8 cellular contexts compared by ENCODE assay signal in genomic region chr1:234977891-234978396, GRCh38.
A peak's percentile ranks its signal among the peaks of the same experiment; 100 is the strongest.
DNase-seq lines count a peak whose midpoint lies in the region; ATAC-seq and TF ChIP-seq lines count a peak whose summit lies in the region.

No MANE protein-coding gene starts in this region.

- POLR2A ChIA-PET in activated CD4-positive, alpha-beta memory T cell treated with anti-CD3 and anti-CD28 coated beads for 36 hours (lab: Charles Lee), result interaction anchor here (1.2 to 5.0 kb wide), 12 partner anchors 7 to 368 kb away, joined by 3 to 42 read pairs (median 17); partner anchors contain the start of gene IRF2BP2

- H3K4me1 ChIP-seq in cardiac muscle cell (ENCODE audit: low read depth) (peaks cover 29% of the 10 kb centered on the region), lung (ENCODE audit: control insufficient read depth in 2 of 2, insufficient read depth in 2 of 2, low read length in 2 of 2) (peaks cover 23 to 31% of the 10 kb centered on the region in 2 donors), urinary bladder (ENCODE audit: insufficient read depth) (peaks cover 3% of the 10 kb centered on the region)

- intact Hi-C loops in Right ventricle myocardium superior (cut with DNase I), result no loop called here
- intact Hi-C loops in activated CD4-positive, alpha-beta memory T cell treated with anti-CD3 and anti-CD28 coated beads for 36 hours (cut with micrococcal nuclease), result loop anchor here (2.0 to 10.0 kb wide), 3 partner anchors 367 to 889 kb away; partner anchors contain the start of genes IRF2BP2 and LYST

- H3K27ac Mint-ChIP-seq in activated CD4-positive, alpha-beta memory T cell treated with anti-CD3 and anti-CD28 coated beads for 36 hours, result peak overlapping the region; percentile 97

- DNase-seq in cardiac muscle cell (ENCODE audit: low read depth in 1 of 2, low spot score in 1 of 2) (no peak), Right ventricle myocardium superior (no peak), lung (ENCODE audit: low spot score) (no peak), NCI-H1930 (lab: John Stamatoyannopoulos, UW) (no peak), COR-L47 (lab: John Stamatoyannopoulos, UW) (no peak), kidney glomerular epithelial cell (lab: John Stamatoyannopoulos, UW) (no peak)
- DNase-seq in activated CD4-positive, alpha-beta memory T cell treated with anti-CD3 and anti-CD28 coated beads for 36 hours, result no peak

- H3K4me3 Mint-ChIP-seq in activated CD4-positive, alpha-beta memory T cell treated with anti-CD3 and anti-CD28 coated beads for 36 hours, result peak overlapping the region; percentile 90

- H3K27me3 Mint-ChIP-seq in activated CD4-positive, alpha-beta memory T cell treated with anti-CD3 and anti-CD28 coated beads for 36 hours, result no peaks in the 10 kb centered on the region

- ATAC-seq in Right ventricle myocardium superior (ENCODE audit: poor library complexity), result no peak
- ATAC-seq in lung (ENCODE audit: insufficient read depth, low FRiP score), result no peak

- CTCF ChIA-PET in activated CD4-positive, alpha-beta memory T cell treated with anti-CD3 and anti-CD28 coated beads for 36 hours (lab: Charles Lee), result interaction anchor here (0.6 to 3.2 kb wide), 7 partner anchors 13 to 477 kb away, joined by 3 to 15 read pairs (median 5); no protein-coding TSS in a partner anchor

- H3K36me3 ChIP-seq in cardiac muscle cell (no peaks in the 10 kb centered on the region), lung (ENCODE audit: control insufficient read depth in 2 of 2, insufficient read depth in 2 of 2, low read length in 2 of 2) (no peaks in the 10 kb centered on the region), urinary bladder (ENCODE audit: insufficient read depth) (no peaks in the 10 kb centered on the region)

- H3K27me3 ChIP-seq in cardiac muscle cell, result no peaks in the 10 kb centered on the region
- H3K27me3 ChIP-seq in lung (ENCODE audit: control insufficient read depth, insufficient read depth), result no peaks in the 10 kb centered on the region

- peaks cover 29% of the 10 kb centered on the region for H3K36me3 Mint-ChIP-seq in activated CD4-positive, alpha-beta memory T cell treated with anti-CD3 and anti-CD28 coated beads for 36 hours

- TF ChIP-seq CTCF in cardiac muscle cell (IDR thresholded peaks at IDR 0.05; ENCODE audit: low read depth, low read length), result no peak
- TF ChIP-seq CTCF in lung (IDR thresholded peaks at IDR 0.05; ENCODE audit: control extremely low read depth, extremely low read depth), result no peak

- 49 to 56% methylated on average over 7 of the region's 7 CpGs for WGBS in lung, 2 donors
- WGBS in urinary bladder, result 78% methylated on average over 7 of the region's 7 CpGs

- H3K9me3 ChIP-seq in cardiac muscle cell (ENCODE audit: low read depth) (no peaks in the 10 kb centered on the region), lung (ENCODE audit: control insufficient read depth in 2 of 2, insufficient read depth in 1 of 2, low read length in 1 of 2) (no peaks in the 10 kb centered on the region)

- H3K4me3 ChIP-seq in cardiac muscle cell, result no peak overlapping the region
- H3K4me3 ChIP-seq in lung, result no peak overlapping the region
- no peak overlapping the region for H3K4me3 ChIP-seq in urinary bladder (ENCODE audit: low read depth, low read length)

- H3K9me3 Mint-ChIP-seq in activated CD4-positive, alpha-beta memory T cell treated with anti-CD3 and anti-CD28 coated beads for 36 hours, result no peaks in the 10 kb centered on the region

- H3K27ac ChIP-seq in cardiac muscle cell, result peak overlapping the region; percentile 62
- peak overlapping the region; percentile 88 to 98 for H3K27ac ChIP-seq in lung (ENCODE audit: low read depth in 1 of 2, low read length in 1 of 2)
- H3K27ac ChIP-seq in urinary bladder (ENCODE audit: low read depth), result peak overlapping the region; percentile 28

- peaks cover 85% of the 10 kb centered on the region for H3K4me1 Mint-ChIP-seq in activated CD4-positive, alpha-beta memory T cell treated with anti-CD3 and anti-CD28 coated beads for 36 hours (ENCODE audit: low read depth)

Comparison
In these comparisons a context has a peak if more than half of its experiments do, and no peak if none do; other contexts are left out.
1. H3K27ac ChIP-seq: peak in every context shown above with its lines; median percentile 93 in lung; 62 in cardiac muscle cell; 28 in urinary bladder.